26 cellular contexts compared by ENCODE assay signal in the genomic region with DNA sequence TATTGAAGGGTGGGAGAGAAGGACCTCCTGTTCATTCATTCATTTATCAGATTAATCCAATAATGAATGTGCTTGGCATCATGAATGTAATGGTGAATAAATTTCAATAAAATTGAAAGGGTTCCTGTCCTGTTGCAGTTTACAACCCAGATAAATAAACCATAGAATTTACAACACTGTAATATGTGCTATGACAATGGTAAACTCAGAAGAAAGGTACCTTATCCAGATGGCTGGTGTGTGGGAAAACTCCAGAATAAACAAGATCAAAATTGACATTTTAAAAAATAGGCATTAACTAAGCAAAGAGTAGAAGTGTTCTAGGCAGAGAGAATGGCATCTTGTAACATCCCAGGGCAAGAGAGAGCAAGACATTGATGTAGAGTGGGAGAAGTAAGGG. TPM values are rescaled to one million over a fixed set of nuclear protein-coding genes. Genes with fewer than 3 reads are reported as not detected.
DNase-seq lines count a peak whose midpoint lies in the region; ATAC-seq and TF ChIP-seq lines count a peak whose summit lies in the region.
"Had no signal": no experiment of that assay in that cellular context is flagged by ENCODE, and none has a peak within 500 bp of the region (broad histone marks: within the 10 kb centered on the region; RNA-seq: fewer than 3 reads in every experiment).

No MANE protein-coding gene starts in this region.

- POLR2A ChIA-PET in activated naive CD8-positive, alpha-beta T cell treated with anti-CD3 and anti-CD28 coated beads, Interleukin-2, amount 10 ng/mL, durations not matched to agents 7 days and 5 days (lab: Charles Lee) = no interaction called here
- POLR2A ChIA-PET in MCF 10A (lab: Yijun Ruan, JAX) = no interaction called here

- no peak overlapping the region for H3K4me3 Mint-ChIP-seq in activated naive CD8-positive, alpha-beta T cell treated with anti-CD3 and anti-CD28 coated beads, Interleukin-2, amount 10 ng/mL, durations not matched to agents 7 days and 5 days
- H3K4me3 Mint-ChIP-seq in activated naive CD8-positive, alpha-beta T cell treated with anti-CD3 and anti-CD28 coated beads for 36 hours = no peak overlapping the region
- H3K4me3 Mint-ChIP-seq in nephron progenitor cell (no peak overlapping the region), MCF 10A (ENCODE audit: unreplicated experiment) (no peak overlapping the region)
- H3K4me3 Mint-ChIP-seq: CD14-positive monocyte; CD4-positive, alpha-beta memory T cell; CD4-positive, CD25-positive, alpha-beta regulatory T cell; CD8-positive, alpha-beta memory T cell had no signal

- TF ChIP-seq CTCF in nephron progenitor cell (IDR thresholded peaks at IDR 0.05) (no peak), MCF 10A (IDR thresholded peaks at IDR 0.05; ENCODE audit: unreplicated experiment) (no peak)

- peak overlapping the region; percentile 21 for H3K27ac Mint-ChIP-seq in activated naive CD8-positive, alpha-beta T cell treated with anti-CD3 and anti-CD28 coated beads, Interleukin-2, amount 10 ng/mL, durations not matched to agents 7 days and 5 days
- H3K27ac Mint-ChIP-seq in activated naive CD8-positive, alpha-beta T cell treated with anti-CD3 and anti-CD28 coated beads for 36 hours = no peak overlapping the region
- H3K27ac Mint-ChIP-seq in nephron progenitor cell = peak overlapping the region; percentile 2
- no peak overlapping the region for H3K27ac Mint-ChIP-seq in MCF 10A (ENCODE audit: low read depth, unreplicated experiment)
- H3K27ac Mint-ChIP-seq: CD14-positive monocyte; CD4-positive, alpha-beta memory T cell had no signal

- H3K27me3 Mint-ChIP-seq in activated naive CD8-positive, alpha-beta T cell treated with anti-CD3 and anti-CD28 coated beads, Interleukin-2, amount 10 ng/mL, durations not matched to agents 7 days and 5 days = no peaks in the 10 kb centered on the region
- H3K27me3 Mint-ChIP-seq in activated naive CD8-positive, alpha-beta T cell treated with anti-CD3 and anti-CD28 coated beads for 36 hours = no peaks in the 10 kb centered on the region
- no peaks in the 10 kb centered on the region for H3K27me3 Mint-ChIP-seq in nephron progenitor cell (ENCODE audit: low read depth, poor library complexity)
- H3K27me3 Mint-ChIP-seq in MCF 10A (ENCODE audit: insufficient read depth, unreplicated experiment) = peaks cover 49% of the 10 kb centered on the region
- H3K27me3 Mint-ChIP-seq: CD4-positive, alpha-beta memory T cell; CD4-positive, CD25-positive, alpha-beta regulatory T cell had no signal

- intact Hi-C loops in left colon (cut with DNase I, micrococcal nuclease) = no loop called here
- intact Hi-C loops in MCF 10A (cut with micrococcal nuclease) = no loop called here

- CTCF ChIA-PET in MCF 10A (lab: Yijun Ruan, JAX) = no interaction called here

- no peak for ATAC-seq in activated naive CD8-positive, alpha-beta T cell treated with anti-CD3 and anti-CD28 coated beads, Interleukin-2, amount 10 ng/mL, durations not matched to agents 7 days and 5 days (ENCODE audit: low read depth)
- ATAC-seq in left colon = peak; percentile 75
- ATAC-seq: GM12878 had no signal

- peaks cover 4% of the 10 kb centered on the region for H3K36me3 Mint-ChIP-seq in activated naive CD8-positive, alpha-beta T cell treated with anti-CD3 and anti-CD28 coated beads, Interleukin-2, amount 10 ng/mL, durations not matched to agents 7 days and 5 days
- peaks cover 5% of the 10 kb centered on the region for H3K36me3 Mint-ChIP-seq in activated naive CD8-positive, alpha-beta T cell treated with anti-CD3 and anti-CD28 coated beads for 36 hours
- H3K36me3 Mint-ChIP-seq in nephron progenitor cell (ENCODE audit: low read depth) = peaks cover 4% of the 10 kb centered on the region
- no peaks in the 10 kb centered on the region for H3K36me3 Mint-ChIP-seq in MCF 10A (ENCODE audit: insufficient read depth, unreplicated experiment)

- BruUV-seq in MCF 10A (replicated peaks; lab: Mats Ljungman, UMichigan) = no TSS peak

- H3K4me1 Mint-ChIP-seq in activated naive CD8-positive, alpha-beta T cell treated with anti-CD3 and anti-CD28 coated beads, Interleukin-2, amount 10 ng/mL, durations not matched to agents 7 days and 5 days = peaks cover 4% of the 10 kb centered on the region
- H3K4me1 Mint-ChIP-seq in activated naive CD8-positive, alpha-beta T cell treated with anti-CD3 and anti-CD28 coated beads for 36 hours = no peaks in the 10 kb centered on the region
- H3K4me1 Mint-ChIP-seq in nephron progenitor cell (no peaks in the 10 kb centered on the region), MCF 10A (ENCODE audit: insufficient read depth, unreplicated experiment) (no peaks in the 10 kb centered on the region)
- H3K4me1 Mint-ChIP-seq: CD4-positive, CD25-positive, alpha-beta regulatory T cell; CD8-positive, alpha-beta memory T cell had no signal

- DNase-seq in activated naive CD8-positive, alpha-beta T cell treated with anti-CD3 and anti-CD28 coated beads, Interleukin-2, amount 10 ng/mL, durations not matched to agents 7 days and 5 days = no peak
- no peak for DNase-seq in activated naive CD8-positive, alpha-beta T cell treated with anti-CD3 and anti-CD28 coated beads for 36 hours
- DNase-seq in left colon (no peak), nephron progenitor cell (no peak), MCF 10A (ENCODE audit: unreplicated experiment) (no peak), NCI-H1092 treated with DMSO at 0.1 percent for 48 hours (lab: John Stamatoyannopoulos, UW) (no peak)
- DNase-seq: ACHN; BE2C; C1 segment of cervical spinal cord; CD4-positive, alpha-beta memory T cell; CD4-positive, CD25-positive, alpha-beta regulatory T cell; CD8-positive, alpha-beta memory T cell; COR-L47; DMS 273 treated with DMSO at 0.1 percent for 48 hours; DMS153; DMS53; DMS79; DND-41; EL; GDM1 had no signal

- H3K9me3 Mint-ChIP-seq in activated naive CD8-positive, alpha-beta T cell treated with anti-CD3 and anti-CD28 coated beads, Interleukin-2, amount 10 ng/mL, durations not matched to agents 7 days and 5 days = no peaks in the 10 kb centered on the region
- no peaks in the 10 kb centered on the region for H3K9me3 Mint-ChIP-seq in activated naive CD8-positive, alpha-beta T cell treated with anti-CD3 and anti-CD28 coated beads for 36 hours
- H3K9me3 Mint-ChIP-seq in nephron progenitor cell (peaks cover 35% of the 10 kb centered on the region), MCF 10A (ENCODE audit: unreplicated experiment) (no peaks in the 10 kb centered on the region)
- H3K9me3 Mint-ChIP-seq: CD8-positive, alpha-beta memory T cell had no signal

RNA-seq across cellular contexts. Expression of gene ARL13A, which starts 15.3 kb away (rescaled TPM):
- total RNA-seq in activated naive CD8-positive, alpha-beta T cell treated with anti-CD3 and anti-CD28 coated beads, Interleukin-2, amount 10 ng/mL, durations not matched to agents 7 days and 5 days = not detected
- total RNA-seq in activated naive CD8-positive, alpha-beta T cell treated with anti-CD3 and anti-CD28 coated beads for 36 hours = not detected
- total RNA-seq in left colon = not detected
- total RNA-seq in MCF 10A (2022) = not detected in 2 replicates
- total RNA-seq: A172; A673; CD4-positive, alpha-beta memory T cell; CD4-positive, CD25-positive, alpha-beta regulatory T cell; CD8-positive, alpha-beta memory T cell; Daoy; G401; GM12878 had no signal

RNA-seq across cellular contexts. Expression of gene XKRX, which starts 56.1 kb away (rescaled TPM):
- under 1 TPM; 0.14 to 0.23 TPM for total RNA-seq in activated naive CD8-positive, alpha-beta T cell treated with anti-CD3 and anti-CD28 coated beads, Interleukin-2, amount 10 ng/mL, durations not matched to agents 7 days and 5 days
- total RNA-seq in activated naive CD8-positive, alpha-beta T cell treated with anti-CD3 and anti-CD28 coated beads for 36 hours = under 1 TPM; 0.41 to 0.60 TPM
- 1 to 10 TPM; 2.1 to 2.3 TPM for total RNA-seq in left colon
- total RNA-seq in MCF 10A (2022) = 0.17 and 0.26 TPM in 2 replicates
- total RNA-seq: A172; A673; CD8-positive, alpha-beta memory T cell; Daoy; G401 had no signal

Comparison
In these comparisons a context has a peak if more than half of its experiments do, and no peak if none do; other contexts are left out.
1. H3K27ac Mint-ChIP-seq: peak in activated naive CD8-positive, alpha-beta T cell treated with anti-CD3 and anti-CD28 coated beads, Interleukin-2, amount 10 ng/mL, durations not matched to agents 7 days and 5 days (single experiment) and nephron progenitor cell (single experiment); none in activated naive CD8-positive, alpha-beta T cell treated with anti-CD3 and anti-CD28 coated beads for 36 hours (single experiment) and MCF 10A (single experiment).